ENCODE assay signal across 8 cellular contexts in the genomic region with DNA sequence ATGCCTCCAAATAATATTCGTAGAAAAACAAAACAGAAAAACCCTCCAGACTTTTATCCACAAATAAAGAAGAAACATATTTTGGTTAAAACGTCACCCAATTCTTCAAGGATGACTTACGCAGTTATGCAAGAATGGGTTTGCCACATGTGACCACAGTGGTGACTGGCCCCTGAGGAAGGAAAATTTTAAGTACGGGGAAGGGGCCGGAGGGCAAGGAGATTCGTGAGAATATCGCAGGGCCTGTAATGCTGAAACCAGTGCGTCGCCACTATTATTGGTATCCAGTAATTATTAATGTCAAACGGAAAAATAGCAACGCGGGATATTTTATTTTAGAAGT. TPM values are rescaled to one million over a fixed set of nuclear protein-coding genes. Genes with fewer than 3 reads are reported as not detected.
DNase-seq lines count a peak whose midpoint lies in the region; ATAC-seq and TF ChIP-seq lines count a peak whose summit lies in the region.

No MANE protein-coding gene starts in this region.

- H3K79me2 ChIP-seq in Loucy (ENCODE audit: insufficient read depth, low read length) (peaks cover 6% of the 10 kb centered on the region; the same call in 1 of the 2 replicates), smooth muscle cell (ENCODE audit: low read depth) (peaks cover 3% of the 10 kb centered on the region)

- no peaks in the 10 kb centered on the region for H3K27me3 ChIP-seq in Loucy (ENCODE audit: insufficient read depth, low read length, poor library complexity, severe bottlenecking)
- no peaks in the 10 kb centered on the region for H3K27me3 ChIP-seq in iPS DF 6.9 (ENCODE audit: control insufficient read depth, insufficient read depth, low read length)
- no peaks in the 10 kb centered on the region for H3K27me3 ChIP-seq in smooth muscle cell (ENCODE audit: low read depth)

- H4K20me1 ChIP-seq in Loucy (ENCODE audit: insufficient read depth, low read length, poor library complexity, severe bottlenecking) (no peaks in the 10 kb centered on the region), smooth muscle cell (ENCODE audit: low read depth) (no peaks in the 10 kb centered on the region)

- H2AFZ ChIP-seq in Loucy (ENCODE audit: low read length) (peak overlapping the region; percentile 89), smooth muscle cell (ENCODE audit: low read depth) (no peak overlapping the region)

- peak; percentile 16 for ATAC-seq in GM21423 (IDR thresholded peaks at IDR 0.05; ENCODE audit: unreplicated experiment)

- DNase-seq in Ammon's horn (ENCODE audit: low spot score) (peak; percentile 40), amniotic stem cell (lab: John Stamatoyannopoulos, UW) (peak; percentile 84), iPS DF 6.9 (ENCODE audit: low read depth, low spot score) (no peak), smooth muscle cell (lab: John Stamatoyannopoulos, UW; ENCODE audit: unreplicated experiment) (no peak), iPS-NIHi7 (ENCODE audit: extremely low spot score) (no peak), NCI-H2029 (lab: John Stamatoyannopoulos, UW) (no peak)

- peaks cover 3% of the 10 kb centered on the region; the same call in 1 of the 2 replicates for H3K36me3 ChIP-seq in Loucy (ENCODE audit: insufficient read depth, low read length)
- peaks cover 3% of the 10 kb centered on the region; the same call in 1 of the 2 replicates for H3K36me3 ChIP-seq in iPS DF 6.9 (ENCODE audit: control insufficient read depth, insufficient read depth, low read length)
- no peaks in the 10 kb centered on the region for H3K36me3 ChIP-seq in smooth muscle cell (ENCODE audit: low read depth)

- no CpG with 5 or more reads among the region's 12 CpGs for WGBS in iPS DF 6.9 (ENCODE audit: insufficient coverage, insufficient read length)
- WGBS in smooth muscle cell (ENCODE audit: low lambda C conversion rate), result 32% methylated on average over 12 of the region's 12 CpGs

- peak overlapping the region; percentile 83 for H3K4me2 ChIP-seq in Loucy (ENCODE audit: low read depth, low read length, poor library complexity, severe bottlenecking)
- peak overlapping the region; percentile 89 for H3K4me2 ChIP-seq in smooth muscle cell

- H3F3A ChIP-seq in Loucy (ENCODE audit: low read depth), result no peaks in the 10 kb centered on the region
- H3F3A ChIP-seq in smooth muscle cell (ENCODE audit: low read depth), result no peaks in the 10 kb centered on the region

- no peak for TF ChIP-seq CTCF in Loucy (conservative IDR thresholded peaks at IDR 0.05; ENCODE audit: low read length)
- TF ChIP-seq CTCF in smooth muscle cell (IDR thresholded peaks at IDR 0.05; ENCODE audit: borderline replicate concordance, insufficient read depth, poor library complexity, severe bottlenecking), result no peak

- H3K4me1 ChIP-seq in Loucy (ENCODE audit: insufficient read depth, low read length, poor library complexity, severe bottlenecking) (peaks cover 14% of the 10 kb centered on the region), iPS DF 6.9 (ENCODE audit: control insufficient read depth, insufficient read depth, low read length) (peaks cover 5% of the 10 kb centered on the region; the same call in 1 of the 2 replicates), smooth muscle cell (ENCODE audit: low read depth) (peaks cover 13% of the 10 kb centered on the region)

- H3K4me3 ChIP-seq in Loucy (ENCODE audit: low read length, poor library complexity, severe bottlenecking), result peak overlapping the region; percentile 98
- H3K4me3 ChIP-seq in iPS DF 6.9 (ENCODE audit: low read length), result peak overlapping the region; percentile 79; the same call in 1 of the 2 replicates
- peak overlapping the region; percentile 88 for H3K4me3 ChIP-seq in smooth muscle cell

- H3K9me3 ChIP-seq in Loucy (ENCODE audit: insufficient read depth, low read depth, low read length) (no peaks in the 10 kb centered on the region), iPS DF 6.9 (ENCODE audit: control insufficient read depth, insufficient read depth, low read length) (no peaks in the 10 kb centered on the region), smooth muscle cell (replicated peaks; ENCODE audit: low read depth) (no peaks in the 10 kb centered on the region)

- no peaks in the 10 kb centered on the region for H3K9me2 ChIP-seq in Loucy (replicated peaks; ENCODE audit: low read depth, low read length)

- H3K27ac ChIP-seq in iPS DF 6.9 (ENCODE audit: low read length) (no peak overlapping the region), smooth muscle cell (ENCODE audit: low read depth) (peak overlapping the region; percentile 99)

- H3K9ac ChIP-seq in Loucy (ENCODE audit: low read depth, low read length, poor library complexity, severe bottlenecking) (peak overlapping the region; percentile 62), smooth muscle cell (ENCODE audit: low read depth) (peak overlapping the region; percentile 98)

RNA-seq across cellular contexts. Expression of a gene that starts 0.6 kb away (rescaled TPM):
- total RNA-seq in smooth muscle cell, result 84.1 and 87.7 TPM in 2 replicates
- polyA plus RNA-seq in smooth muscle cell, result 164 and 183 TPM in 2 replicates

RNA-seq across cellular contexts. Expression of a gene that starts 36.5 kb away (rescaled TPM):
- total RNA-seq in smooth muscle cell, result 24.8 and 34.4 TPM in 2 replicates
- 20.4 and 23.8 TPM in 2 replicates for polyA plus RNA-seq in smooth muscle cell

RNA-seq across cellular contexts. Expression of a gene that starts 56.4 kb away (rescaled TPM):
- total RNA-seq in smooth muscle cell, result 5.6 and 8.6 TPM in 2 replicates
- polyA plus RNA-seq in smooth muscle cell, result 4.6 and 9.5 TPM in 2 replicates

Comparison
In these comparisons a context has a peak if more than half of its experiments do, and no peak if none do; other contexts are left out.
1. DNase-seq: peak in Ammon's horn (single experiment) and amniotic stem cell (single experiment); none in iPS DF 6.9 (single experiment), smooth muscle cell (single experiment), iPS-NIHi7 (single experiment) and NCI-H2029 (single experiment).
2. Peak in every context shown above with its lines, with median percentiles within 50 percentile points of each other: H3K4me3 ChIP-seq.